In genomic region chr2:70994445-70995226, GRCh38 we compare ENCODE assay signal across 8 cellular contexts. TPM values are rescaled to one million over a fixed set of nuclear protein-coding genes. Genes with fewer than 3 reads are reported as not detected.
DNase-seq lines count a peak whose midpoint lies in the region; ATAC-seq and TF ChIP-seq lines count a peak whose summit lies in the region.

Gene TEX261 (minus strand): TSS chr2:70994873. CDS start chr2:70994757, 116 bp downstream.

- H3K36me3 Mint-ChIP-seq in activated naive CD8-positive, alpha-beta T cell treated with anti-CD3 and anti-CD28 coated beads, Interleukin-2, amount 50 U/mL, for 24 hours (ENCODE audit: low read depth) = peaks cover 15% of the 10 kb centered on the region
- no peaks in the 10 kb centered on the region for H3K36me3 Mint-ChIP-seq in type B pancreatic cell

- no peaks in the 10 kb centered on the region for H3K27me3 ChIP-seq in cardiac muscle cell

- peaks cover 30% of the 10 kb centered on the region for H3K4me1 Mint-ChIP-seq in activated naive CD8-positive, alpha-beta T cell treated with anti-CD3 and anti-CD28 coated beads, Interleukin-2, amount 50 U/mL, for 24 hours
- peaks cover 23% of the 10 kb centered on the region for H3K4me1 Mint-ChIP-seq in type B pancreatic cell (ENCODE audit: unreplicated experiment)

- peak; percentile 59 for DNase-seq in NCI-H1092 (lab: John Stamatoyannopoulos, UW)
- DNase-seq in SW480 (ENCODE audit: low spot score) = peak; percentile 95
- peak; percentile 93 for DNase-seq in activated naive CD8-positive, alpha-beta T cell treated with anti-CD3 and anti-CD28 coated beads, Interleukin-2, amount 50 U/mL, for 24 hours
- DNase-seq in cardiac muscle cell (ENCODE audit: low read depth in 1 of 2, low spot score in 1 of 2) = peak; percentile 89 to 94
- DNase-seq in posterior cingulate gyrus = peak; percentile 83 to 98 (median 90)
- peak; percentile 95 for DNase-seq in type B pancreatic cell (ENCODE audit: extremely low spot score, unreplicated experiment)

- H3K4me3 Mint-ChIP-seq in activated naive CD8-positive, alpha-beta T cell treated with anti-CD3 and anti-CD28 coated beads, Interleukin-2, amount 50 U/mL, for 24 hours = peak within 1 kb of the TSS; percentile 97
- peak within 1 kb of the TSS; percentile 93 for H3K4me3 Mint-ChIP-seq in type B pancreatic cell

- peaks cover 4% of the 10 kb centered on the region for H3K36me3 ChIP-seq in cardiac muscle cell

- intact Hi-C loops in posterior cingulate gyrus (cut with DNase I) = loop anchor here (5.0 kb wide), 1 partner anchor 73 kb away; the partner anchor contains the start of gene NAGK

- H3K9me3 ChIP-seq in cardiac muscle cell (ENCODE audit: low read depth) = no peaks in the 10 kb centered on the region

- peak; percentile 95 for ATAC-seq in HG02610 (IDR thresholded peaks at IDR 0.05; ENCODE audit: unreplicated experiment)
- ATAC-seq in activated naive CD8-positive, alpha-beta T cell treated with anti-CD3 and anti-CD28 coated beads, Interleukin-2, amount 50 U/mL, for 24 hours = peak; percentile 99

- no peaks in the 10 kb centered on the region for H3K9me3 Mint-ChIP-seq in activated naive CD8-positive, alpha-beta T cell treated with anti-CD3 and anti-CD28 coated beads, Interleukin-2, amount 50 U/mL, for 24 hours
- H3K9me3 Mint-ChIP-seq in type B pancreatic cell = no peaks in the 10 kb centered on the region

- peak within 1 kb of the TSS; percentile 20 for H3K27ac ChIP-seq in cardiac muscle cell

- peak within 1 kb of the TSS; percentile 78 for H3K4me3 ChIP-seq in cardiac muscle cell

- H3K27me3 Mint-ChIP-seq in activated naive CD8-positive, alpha-beta T cell treated with anti-CD3 and anti-CD28 coated beads, Interleukin-2, amount 50 U/mL, for 24 hours = no peaks in the 10 kb centered on the region
- peaks cover 11% of the 10 kb centered on the region for H3K27me3 Mint-ChIP-seq in type B pancreatic cell

- peak within 1 kb of the TSS; percentile 96 for H3K27ac Mint-ChIP-seq in activated naive CD8-positive, alpha-beta T cell treated with anti-CD3 and anti-CD28 coated beads, Interleukin-2, amount 50 U/mL, for 24 hours
- H3K27ac Mint-ChIP-seq in type B pancreatic cell = peak within 1 kb of the TSS; percentile 80

- TF ChIP-seq CTCF in GM12873 (IDR thresholded peaks at IDR 0.05; ENCODE audit: insufficient read depth, low read depth, low read length, missing control alignments) = peak; percentile 67
- TF ChIP-seq CTCF in cardiac muscle cell (IDR thresholded peaks at IDR 0.05; ENCODE audit: low read depth, low read length) = peak; percentile 67
- peak; percentile 76 for TF ChIP-seq CTCF in type B pancreatic cell (conservative IDR thresholded peaks at IDR 0.05)

- H3K4me1 ChIP-seq in cardiac muscle cell (ENCODE audit: low read depth) = peaks cover 11% of the 10 kb centered on the region

RNA-seq across cellular contexts. Expression of gene TEX261, which starts in this region (rescaled TPM):
- 13.9 and 19.8 TPM in 2 replicates for total RNA-seq in cardiac muscle cell
- 22.3 and 31.5 TPM in 2 replicates for polyA plus RNA-seq in cardiac muscle cell
- 46.1 and 50.0 TPM in 2 replicates for total RNA-seq in type B pancreatic cell (ENCODE audit: low replicate concordance)

Comparison
In these comparisons a context has a peak if more than half of its experiments do, and no peak if none do; other contexts are left out.
1. Peak in every context shown above with its lines: DNase-seq, ATAC-seq, H3K4me3 ChIP-seq and H3K27ac ChIP-seq.